1 cellular context compared by ENCODE assay signal in genomic region chr12:1668833-1669543, GRCh38.
TF ChIP-seq lines count a peak whose summit lies in the region.

No MANE protein-coding gene starts in this region.

TF ChIP-seq in liver, 16 proteins besides CTCF, POLR2A, EP300 and RAD21:
- TF ChIP-seq REST (IDR thresholded peaks at IDR 0.05) (peak; percentile 89), ZBTB33 (IDR thresholded peaks at IDR 0.05) (peak; percentile 89), EGR1 (IDR thresholded peaks at IDR 0.05; ENCODE audit: low read depth in 2 of 2) (peak; percentile 89 to 90), FOXA2 (IDR thresholded peaks at IDR 0.05) (peak; percentile 50), ATF3 (IDR thresholded peaks at IDR 0.05) (no peak), GABPA (IDR thresholded peaks at IDR 0.05 in 1 of 2, conservative IDR thresholded peaks at IDR 0.05 in 1 of 2) (peak in 1 of 2 donors; percentile 67), RXRA (IDR thresholded peaks at IDR 0.05) (peak; percentile 96 to 97), HNF4A (conservative IDR thresholded peaks at IDR 0.05) (peak; percentile 84 to 92), NR2F2 (IDR thresholded peaks at IDR 0.05) (peak; percentile 59), YY1 (IDR thresholded peaks at IDR 0.05) (peak; percentile 91), HNF4G (IDR thresholded peaks at IDR 0.05) (peak; percentile 62), TAF1 (conservative IDR thresholded peaks at IDR 0.05) (peak; percentile 95), SP1 (IDR thresholded peaks at IDR 0.05) (peak; percentile 97), FOXA1 (IDR thresholded peaks at IDR 0.05) (no peak), MAX (IDR thresholded peaks at IDR 0.05) (peak; percentile 93), JUND (IDR thresholded peaks at IDR 0.05) (peak; percentile 82 to 94)
